In genomic region chr1:156571959-156572662, GRCh38 we compare ENCODE assay signal across 1 cellular context.
TF ChIP-seq lines count a peak whose summit lies in the region.

TSS of gene IQGAP3 (minus strand) at chr1:156572565. CDS start at chr1:156572529, 36 bp downstream.

TF ChIP-seq in HepG2, 621 proteins besides CTCF, POLR2A, EP300 and RAD21 (continued from another document and continues in another):
- TF ChIP-seq, protein P1, sequence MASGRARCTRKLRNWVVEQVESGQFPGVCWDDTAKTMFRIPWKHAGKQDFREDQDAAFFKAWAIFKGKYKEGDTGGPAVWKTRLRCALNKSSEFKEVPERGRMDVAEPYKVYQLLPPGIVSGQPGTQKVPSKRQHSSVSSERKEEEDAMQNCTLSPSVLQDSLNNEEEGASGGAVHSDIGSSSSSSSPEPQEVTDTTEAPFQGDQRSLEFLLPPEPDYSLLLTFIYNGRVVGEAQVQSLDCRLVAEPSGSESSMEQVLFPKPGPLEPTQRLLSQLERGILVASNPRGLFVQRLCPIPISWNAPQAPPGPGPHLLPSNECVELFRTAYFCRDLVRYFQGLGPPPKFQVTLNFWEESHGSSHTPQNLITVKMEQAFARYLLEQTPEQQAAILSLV (CRISPR knock-in tag; IDR thresholded peaks at IDR 0.05; ENCODE audit: borderline replicate concordance), result 0 out of 2 replicates have a peak, but pooled peaks have one; percentile 34
- TF ChIP-seq PATZ1 (CRISPR knock-in tag; IDR thresholded peaks at IDR 0.05) (peak; percentile 46; the same call in 1 of the 2 replicates), EED (CRISPR knock-in tag; IDR thresholded peaks at IDR 0.05) (0 out of 2 replicates have a peak, but pooled peaks have one; percentile 13), ZBTB34 (CRISPR knock-in tag; IDR thresholded peaks at IDR 0.05) (peak; percentile 35; the same call in 1 of the 2 replicates), TGIF2 (CRISPR knock-in tag; IDR thresholded peaks at IDR 0.05) (peak; percentile 92), ATF1 (CRISPR knock-in tag; IDR thresholded peaks at IDR 0.05) (peak; percentile 83), MXD4 (CRISPR knock-in tag; IDR thresholded peaks at IDR 0.05) (peak; percentile 80), ZNF768 (CRISPR knock-in tag; IDR thresholded peaks at IDR 0.05) (peak; percentile 41; the same call in 1 of the 2 replicates), NFYB (CRISPR knock-in tag; IDR thresholded peaks at IDR 0.05) (peak; percentile 40; the same call in 1 of the 2 replicates), ZNF44 (CRISPR knock-in tag; IDR thresholded peaks at IDR 0.05) (0 out of 2 replicates have a peak, but pooled peaks have one; percentile 29), ZNF687 (CRISPR knock-in tag; IDR thresholded peaks at IDR 0.05) (peak; percentile 76), ZMAT3 (CRISPR knock-in tag; conservative IDR thresholded peaks at IDR 0.05) (no peak), HCFC1 (IDR thresholded peaks at IDR 0.05; ENCODE audit: low read depth, low read length) (peak; percentile 93), HOXA9 (CRISPR knock-in tag; IDR thresholded peaks at IDR 0.05; ENCODE audit: borderline replicate concordance) (peak; percentile 81), ZNF180 (CRISPR knock-in tag; IDR thresholded peaks at IDR 0.05; ENCODE audit: borderline replicate concordance, low read depth) (0 out of 2 replicates have a peak, but pooled peaks have one; percentile 61), ZFP91 (CRISPR knock-in tag; IDR thresholded peaks at IDR 0.05; ENCODE audit: borderline replicate concordance) (peak; percentile 76), ATM (IDR thresholded peaks at IDR 0.05; ENCODE audit: borderline replicate concordance) (no peak), YEATS2 (CRISPR knock-in tag; IDR thresholded peaks at IDR 0.05; ENCODE audit: borderline replicate concordance) (peak; percentile 47; the same call in 1 of the 2 replicates), THRA (CRISPR knock-in tag; IDR thresholded peaks at IDR 0.05; ENCODE audit: borderline replicate concordance) (no peak), NFYC (CRISPR knock-in tag; IDR thresholded peaks at IDR 0.05) (peak; percentile 55; the same call in 1 of the 2 replicates), TFAP4 (IDR thresholded peaks at IDR 0.05; ENCODE audit: borderline replicate concordance, low read depth) (peak; percentile 40; the same call in 1 of the 2 replicates), ELF3 (CRISPR knock-in tag; IDR thresholded peaks at IDR 0.05) (0 out of 2 replicates have a peak, but pooled peaks have one; percentile 29), MTA1 (CRISPR knock-in tag; IDR thresholded peaks at IDR 0.05; ENCODE audit: borderline replicate concordance) (peak; percentile 36; the same call in 1 of the 2 replicates), ZNF274 (CRISPR knock-in tag; IDR thresholded peaks at IDR 0.05) (no peak)
- TF ChIP-seq, protein P2, sequence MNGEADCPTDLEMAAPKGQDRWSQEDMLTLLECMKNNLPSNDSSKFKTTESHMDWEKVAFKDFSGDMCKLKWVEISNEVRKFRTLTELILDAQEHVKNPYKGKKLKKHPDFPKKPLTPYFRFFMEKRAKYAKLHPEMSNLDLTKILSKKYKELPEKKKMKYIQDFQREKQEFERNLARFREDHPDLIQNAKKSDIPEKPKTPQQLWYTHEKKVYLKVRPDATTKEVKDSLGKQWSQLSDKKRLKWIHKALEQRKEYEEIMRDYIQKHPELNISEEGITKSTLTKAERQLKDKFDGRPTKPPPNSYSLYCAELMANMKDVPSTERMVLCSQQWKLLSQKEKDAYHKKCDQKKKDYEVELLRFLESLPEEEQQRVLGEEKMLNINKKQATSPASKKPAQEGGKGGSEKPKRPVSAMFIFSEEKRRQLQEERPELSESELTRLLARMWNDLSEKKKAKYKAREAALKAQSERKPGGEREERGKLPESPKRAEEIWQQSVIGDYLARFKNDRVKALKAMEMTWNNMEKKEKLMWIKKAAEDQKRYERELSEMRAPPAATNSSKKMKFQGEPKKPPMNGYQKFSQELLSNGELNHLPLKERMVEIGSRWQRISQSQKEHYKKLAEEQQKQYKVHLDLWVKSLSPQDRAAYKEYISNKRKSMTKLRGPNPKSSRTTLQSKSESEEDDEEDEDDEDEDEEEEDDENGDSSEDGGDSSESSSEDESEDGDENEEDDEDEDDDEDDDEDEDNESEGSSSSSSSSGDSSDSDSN (CRISPR knock-in tag; IDR thresholded peaks at IDR 0.05), result peak; percentile 36; the same call in 1 of the 2 replicates
- TF ChIP-seq, protein P3, sequence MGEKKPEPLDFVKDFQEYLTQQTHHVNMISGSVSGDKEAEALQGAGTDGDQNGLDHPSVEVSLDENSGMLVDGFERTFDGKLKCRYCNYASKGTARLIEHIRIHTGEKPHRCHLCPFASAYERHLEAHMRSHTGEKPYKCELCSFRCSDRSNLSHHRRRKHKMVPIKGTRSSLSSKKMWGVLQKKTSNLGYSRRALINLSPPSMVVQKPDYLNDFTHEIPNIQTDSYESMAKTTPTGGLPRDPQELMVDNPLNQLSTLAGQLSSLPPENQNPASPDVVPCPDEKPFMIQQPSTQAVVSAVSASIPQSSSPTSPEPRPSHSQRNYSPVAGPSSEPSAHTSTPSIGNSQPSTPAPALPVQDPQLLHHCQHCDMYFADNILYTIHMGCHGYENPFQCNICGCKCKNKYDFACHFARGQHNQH (CRISPR knock-in tag; IDR thresholded peaks at IDR 0.05), result peak; percentile 55; the same call in 1 of the 2 replicates
- TF ChIP-seq, protein P4, sequence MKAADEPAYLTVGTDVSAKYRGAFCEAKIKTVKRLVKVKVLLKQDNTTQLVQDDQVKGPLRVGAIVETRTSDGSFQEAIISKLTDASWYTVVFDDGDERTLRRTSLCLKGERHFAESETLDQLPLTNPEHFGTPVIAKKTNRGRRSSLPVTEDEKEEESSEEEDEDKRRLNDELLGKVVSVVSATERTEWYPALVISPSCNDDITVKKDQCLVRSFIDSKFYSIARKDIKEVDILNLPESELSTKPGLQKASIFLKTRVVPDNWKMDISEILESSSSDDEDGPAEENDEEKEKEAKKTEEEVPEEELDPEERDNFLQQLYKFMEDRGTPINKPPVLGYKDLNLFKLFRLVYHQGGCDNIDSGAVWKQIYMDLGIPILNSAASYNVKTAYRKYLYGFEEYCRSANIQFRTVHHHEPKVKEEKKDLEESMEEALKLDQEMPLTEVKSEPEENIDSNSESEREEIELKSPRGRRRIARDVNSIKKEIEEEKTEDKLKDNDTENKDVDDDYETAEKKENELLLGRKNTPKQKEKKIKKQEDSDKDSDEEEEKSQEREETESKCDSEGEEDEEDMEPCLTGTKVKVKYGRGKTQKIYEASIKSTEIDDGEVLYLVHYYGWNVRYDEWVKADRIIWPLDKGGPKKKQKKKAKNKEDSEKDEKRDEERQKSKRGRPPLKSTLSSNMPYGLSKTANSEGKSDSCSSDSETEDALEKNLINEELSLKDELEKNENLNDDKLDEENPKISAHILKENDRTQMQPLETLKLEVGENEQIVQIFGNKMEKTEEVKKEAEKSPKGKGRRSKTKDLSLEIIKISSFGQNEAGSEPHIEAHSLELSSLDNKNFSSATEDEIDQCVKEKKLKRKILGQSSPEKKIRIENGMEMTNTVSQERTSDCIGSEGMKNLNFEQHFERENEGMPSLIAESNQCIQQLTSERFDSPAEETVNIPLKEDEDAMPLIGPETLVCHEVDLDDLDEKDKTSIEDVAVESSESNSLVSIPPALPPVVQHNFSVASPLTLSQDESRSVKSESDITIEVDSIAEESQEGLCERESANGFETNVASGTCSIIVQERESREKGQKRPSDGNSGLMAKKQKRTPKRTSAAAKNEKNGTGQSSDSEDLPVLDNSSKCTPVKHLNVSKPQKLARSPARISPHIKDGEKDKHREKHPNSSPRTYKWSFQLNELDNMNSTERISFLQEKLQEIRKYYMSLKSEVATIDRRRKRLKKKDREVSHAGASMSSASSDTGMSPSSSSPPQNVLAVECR (CRISPR knock-in tag; IDR thresholded peaks at IDR 0.05; ENCODE audit: borderline replicate concordance), result peak; percentile 100
- TF ChIP-seq, protein P5, sequence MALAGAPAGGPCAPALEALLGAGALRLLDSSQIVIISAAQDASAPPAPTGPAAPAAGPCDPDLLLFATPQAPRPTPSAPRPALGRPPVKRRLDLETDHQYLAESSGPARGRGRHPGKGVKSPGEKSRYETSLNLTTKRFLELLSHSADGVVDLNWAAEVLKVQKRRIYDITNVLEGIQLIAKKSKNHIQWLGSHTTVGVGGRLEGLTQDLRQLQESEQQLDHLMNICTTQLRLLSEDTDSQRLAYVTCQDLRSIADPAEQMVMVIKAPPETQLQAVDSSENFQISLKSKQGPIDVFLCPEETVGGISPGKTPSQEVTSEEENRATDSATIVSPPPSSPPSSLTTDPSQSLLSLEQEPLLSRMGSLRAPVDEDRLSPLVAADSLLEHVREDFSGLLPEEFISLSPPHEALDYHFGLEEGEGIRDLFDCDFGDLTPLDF (CRISPR knock-in tag; IDR thresholded peaks at IDR 0.05), result peak; percentile 95
